ENCODE assay signal across 10 cellular contexts in the genomic region with DNA sequence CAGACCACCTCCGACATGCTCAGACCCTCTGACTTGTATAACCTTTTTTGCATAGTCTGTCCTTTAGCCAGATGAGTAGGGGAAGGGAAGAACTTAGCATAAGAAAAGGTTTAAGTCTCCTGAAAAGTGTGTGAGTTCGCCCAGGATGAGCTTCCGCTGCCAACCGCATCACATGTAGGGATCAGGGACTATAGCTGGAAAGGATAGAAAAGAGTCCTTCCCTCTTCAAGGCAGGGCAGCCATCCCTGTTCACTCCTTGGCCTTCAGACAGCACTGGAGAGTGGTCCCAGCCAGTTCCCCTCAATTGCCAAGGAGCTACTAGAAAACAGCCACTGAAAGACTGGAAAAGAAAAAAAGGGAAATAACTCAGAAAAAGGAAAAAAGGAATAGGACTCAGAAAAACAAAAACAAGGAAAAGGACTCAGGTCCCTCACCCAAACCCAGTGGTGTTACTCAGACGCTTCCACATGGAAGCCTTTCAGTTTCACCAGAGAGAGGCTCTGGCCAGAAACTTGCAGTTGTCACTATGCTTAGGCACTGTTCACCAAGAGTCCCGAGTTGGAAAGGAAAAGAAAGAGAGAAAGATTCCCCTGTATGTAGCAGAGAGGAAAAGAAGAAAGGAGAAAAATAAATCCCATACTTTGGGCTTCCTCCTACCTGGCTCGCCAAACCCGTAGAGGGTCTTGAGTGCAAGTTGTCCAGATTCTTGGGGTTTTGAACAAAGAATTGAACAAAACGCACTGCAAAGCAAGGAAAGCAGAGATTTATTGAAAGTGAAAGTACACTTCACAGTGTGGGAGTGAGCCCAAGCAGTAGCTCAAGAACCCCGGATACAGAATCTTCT. TPM values are rescaled to one million over a fixed set of nuclear protein-coding genes. Genes with fewer than 3 reads are reported as not detected.
DNase-seq lines count a peak whose midpoint lies in the region; ATAC-seq and TF ChIP-seq lines count a peak whose summit lies in the region.
"Had no signal": no experiment of that assay in that cellular context is flagged by ENCODE, and none has a peak within 500 bp of the region (broad histone marks: within the 10 kb centered on the region; RNA-seq: fewer than 3 reads in every experiment).

No MANE protein-coding gene starts in this region.

- 78 to 81% methylated on average over 8 to 10 of the region's 10 CpGs for WGBS in endodermal cell (ENCODE audit: insufficient coverage in 1 of 2, insufficient read length in 1 of 2), 2 experiments

- H3K27me3 ChIP-seq in skeletal muscle tissue (ENCODE audit: control insufficient read depth in 3 of 3, insufficient read depth in 3 of 3, low read length in 3 of 3) (no peaks in the 10 kb centered on the region), endodermal cell (ENCODE audit: control insufficient read depth, insufficient read depth, low read length, poor library complexity, severe bottlenecking) (no peaks in the 10 kb centered on the region)

- no peaks in the 10 kb centered on the region for H3K27me3 Mint-ChIP-seq in effector memory CD8-positive, alpha-beta T cell
- H3K27me3 Mint-ChIP-seq in endodermal cell (ENCODE audit: insufficient read depth) = peaks cover 3% of the 10 kb centered on the region

- H3K4me1 Mint-ChIP-seq in effector memory CD8-positive, alpha-beta T cell (ENCODE audit: low read depth in 2 of 2) = peaks cover 33 to 44% of the 10 kb centered on the region in 2 donors
- peaks cover 12% of the 10 kb centered on the region for H3K4me1 Mint-ChIP-seq in endodermal cell

- no peaks in the 10 kb centered on the region for H3K9me3 Mint-ChIP-seq in effector memory CD8-positive, alpha-beta T cell
- H3K9me3 Mint-ChIP-seq in endodermal cell = peaks cover 62% of the 10 kb centered on the region

- H3K4me1 ChIP-seq in skeletal muscle tissue (ENCODE audit: control insufficient read depth in 3 of 3, insufficient read depth in 3 of 3, low read length in 3 of 3) (peaks cover 11 to 32% (median 30%) of the 10 kb centered on the region in 3 donors), endodermal cell (ENCODE audit: control insufficient read depth, insufficient read depth, low read length) (no peaks in the 10 kb centered on the region)

- peaks cover 29% of the 10 kb centered on the region for H3K36me3 Mint-ChIP-seq in effector memory CD8-positive, alpha-beta T cell (ENCODE audit: insufficient read depth)
- H3K36me3 Mint-ChIP-seq in endodermal cell (ENCODE audit: low read depth) = peaks cover 4% of the 10 kb centered on the region

- DNase-seq in EH (ENCODE audit: low read depth) (peak; percentile 6), MV-4-11 (lab: John Stamatoyannopoulos, UW) (no peak), endodermal cell (no peak), left colon (no peak)
- DNase-seq in effector memory CD8-positive, alpha-beta T cell = no peak
- DNase-seq: NCI-H2171 had no signal

- intact Hi-C loops in left colon (cut with DNase I, micrococcal nuclease) = no loop called here

- peak overlapping the region; percentile 94 to 95 for H3K27ac Mint-ChIP-seq in effector memory CD8-positive, alpha-beta T cell
- no peak overlapping the region for H3K27ac Mint-ChIP-seq in endodermal cell
- H3K27ac Mint-ChIP-seq: progenitor cell of endocrine pancreas had no signal

- no peaks in the 10 kb centered on the region for H3K9me3 ChIP-seq in KOPT-K1 (ENCODE audit: insufficient read depth, low read length, poor library complexity, severe bottlenecking)
- H3K9me3 ChIP-seq in skeletal muscle tissue (ENCODE audit: control insufficient read depth in 3 of 3, low read length in 3 of 3) = no peaks in the 10 kb centered on the region
- H3K9me3 ChIP-seq in endodermal cell (ENCODE audit: control insufficient read depth, low read length) = peaks cover 20% of the 10 kb centered on the region

- no peaks in the 10 kb centered on the region for H3K36me3 ChIP-seq in KOPT-K1 (ENCODE audit: insufficient read depth, low read length)
- H3K36me3 ChIP-seq in skeletal muscle tissue (ENCODE audit: control insufficient read depth in 3 of 3, insufficient read depth in 3 of 3, low read length in 3 of 3) = no peaks in the 10 kb centered on the region
- H3K36me3 ChIP-seq in endodermal cell (ENCODE audit: control insufficient read depth, insufficient read depth, low read length) = no peaks in the 10 kb centered on the region

- H3K4me3 Mint-ChIP-seq in effector memory CD8-positive, alpha-beta T cell = peak overlapping the region; percentile 84 to 98
- H3K4me3 Mint-ChIP-seq in endodermal cell = no peak overlapping the region

- H3K9ac ChIP-seq in skeletal muscle tissue (ENCODE audit: low read depth in 1 of 3, low read length in 3 of 3) (peak overlapping the region; percentile 6 to 63 (median 10)), endodermal cell (ENCODE audit: extremely low read depth, low read length, poor library complexity, severe bottlenecking) (no peak overlapping the region)

- ATAC-seq in effector memory CD8-positive, alpha-beta T cell (replicated peaks) = peak; percentile 42
- ATAC-seq in left colon (no peak), GM18907 (IDR thresholded peaks at IDR 0.05; ENCODE audit: unreplicated experiment) (no peak)

- H3K4me3 ChIP-seq in skeletal muscle tissue (ENCODE audit: low read length in 3 of 3) (peak overlapping the region; percentile 72 to 74 (median 74)), endodermal cell (ENCODE audit: low read length) (no peak overlapping the region)

- H3K27ac ChIP-seq in KOPT-K1 (ENCODE audit: low read depth, low read length, poor library complexity, severe bottlenecking) (peak overlapping the region; percentile 80), skeletal muscle tissue (ENCODE audit: low read depth, low read length) (peak overlapping the region; percentile 77), endodermal cell (ENCODE audit: low read depth, low read length) (no peak overlapping the region)

- no peak for TF ChIP-seq CTCF in endodermal cell (conservative IDR thresholded peaks at IDR 0.05)

RNA-seq across cellular contexts. Expression of gene TM9SF2, which starts 5.6 kb away (rescaled TPM):
- total RNA-seq in skeletal muscle tissue (116 TPM), endodermal cell (10 to 100 TPM; 88.4 to 99.3 TPM), left colon (100 to 1,000 TPM; 209 to 210 TPM)
- polyA plus RNA-seq in endodermal cell (2013, experiment 1 of 2) = 99.6 TPM
- polyA plus RNA-seq in endodermal cell (2013, experiment 2 of 2) = 93.9 TPM
